In genomic region chr2:69830045-69830905, GRCh38 we compare ENCODE assay signal across 8 cellular contexts. TPM values are rescaled to one million over a fixed set of nuclear protein-coding genes. Genes with fewer than 3 reads are reported as not detected.
DNase-seq lines count a peak whose midpoint lies in the region; ATAC-seq and TF ChIP-seq lines count a peak whose summit lies in the region.

No MANE protein-coding gene starts in this region.

- H3K27me3 Mint-ChIP-seq in activated T-helper 2 cell treated with anti-CD3 and anti-CD28 coated beads, Interferon-gamma antibody, Interleukin-2, Interleukin-4, amounts not matched to agents 10 μg/mL and 5 μg/mL and 100 μg/mL, durations not matched to agents 14 hours and 24 hours and 36 hours (ENCODE audit: low read depth), result no peaks in the 10 kb centered on the region

- TF ChIP-seq EP300 in upper lobe of left lung (IDR thresholded peaks at IDR 0.05), result no peak

- H3K4me1 ChIP-seq in OCI-LY1 (ENCODE audit: insufficient read depth, low read length, severe bottlenecking), result peaks cover 44% of the 10 kb centered on the region
- peaks cover 21% of the 10 kb centered on the region for H3K4me1 ChIP-seq in osteoblast (ENCODE audit: insufficient read depth, low read length)
- H3K4me1 ChIP-seq in upper lobe of left lung, result peaks cover 18 to 30% (median 24%) of the 10 kb centered on the region in 4 donors

- H3K27ac ChIP-seq in 22Rv1 (peak overlapping the region; percentile 80), OCI-LY1 (ENCODE audit: low read depth, low read length, poor library complexity, severe bottlenecking) (no peak overlapping the region), osteoblast (ENCODE audit: low read depth, low read length) (peak overlapping the region; percentile 98), upper lobe of left lung (peak overlapping the region; percentile 88 to 94 (median 94))

- H3K79me2 ChIP-seq in OCI-LY1 (ENCODE audit: insufficient read depth, low read length) (peaks cover 29% of the 10 kb centered on the region), osteoblast (ENCODE audit: insufficient read depth, low read length) (peaks cover 47% of the 10 kb centered on the region)

- H3K9me2 ChIP-seq in OCI-LY1 (ENCODE audit: low read depth, low read length), result no peaks in the 10 kb centered on the region

- peaks cover 49% of the 10 kb centered on the region for H3K4me1 Mint-ChIP-seq in activated T-helper 2 cell treated with anti-CD3 and anti-CD28 coated beads, Interferon-gamma antibody, Interleukin-2, Interleukin-4, amounts not matched to agents 10 μg/mL and 5 μg/mL and 100 μg/mL, durations not matched to agents 14 hours and 24 hours and 36 hours (ENCODE audit: low read depth)

- H3K4me2 ChIP-seq in OCI-LY1 (ENCODE audit: low read length) (peak overlapping the region; percentile 84), osteoblast (ENCODE audit: insufficient read depth, low read length) (peak overlapping the region; percentile 99)

- peak overlapping the region; percentile 74 for H3K9ac ChIP-seq in OCI-LY1 (ENCODE audit: low read length)

- ATAC-seq in GM18858 (IDR thresholded peaks at IDR 0.05; ENCODE audit: unreplicated experiment) (peak; percentile 8), HG03066 (IDR thresholded peaks at IDR 0.05; ENCODE audit: low read depth, unreplicated experiment) (peak; percentile 25), upper lobe of left lung (ENCODE audit: low FRiP score in 2 of 2) (peak; percentile 53 to 56)

- H3K27ac Mint-ChIP-seq in activated T-helper 2 cell treated with anti-CD3 and anti-CD28 coated beads, Interferon-gamma antibody, Interleukin-2, Interleukin-4, amounts not matched to agents 10 μg/mL and 5 μg/mL and 100 μg/mL, durations not matched to agents 14 hours and 24 hours and 36 hours, result peak overlapping the region; percentile 48

- H2AFZ ChIP-seq in OCI-LY1 (ENCODE audit: low read length) (no peak overlapping the region), osteoblast (ENCODE audit: low read length) (peak overlapping the region; percentile 78)

- TF ChIP-seq CTCF in 22Rv1 (IDR thresholded peaks at IDR 0.05), result no peak
- no peak for TF ChIP-seq CTCF in OCI-LY1 (IDR thresholded peaks at IDR 0.05; ENCODE audit: low read length)
- TF ChIP-seq CTCF in osteoblast (IDR thresholded peaks at IDR 0.05; ENCODE audit: extremely low read depth, low read depth, low read length), result no peak
- no peak for TF ChIP-seq CTCF in upper lobe of left lung (IDR thresholded peaks at IDR 0.05)

- no peaks in the 10 kb centered on the region for H4K20me1 ChIP-seq in OCI-LY1 (ENCODE audit: insufficient read depth, low read length)
- H4K20me1 ChIP-seq in osteoblast (ENCODE audit: insufficient read depth, low read length), result no peaks in the 10 kb centered on the region

- H3K9me3 Mint-ChIP-seq in activated T-helper 2 cell treated with anti-CD3 and anti-CD28 coated beads, Interferon-gamma antibody, Interleukin-2, Interleukin-4, amounts not matched to agents 10 μg/mL and 5 μg/mL and 100 μg/mL, durations not matched to agents 14 hours and 24 hours and 36 hours, result no peaks in the 10 kb centered on the region

- H3K9me3 ChIP-seq in OCI-LY1 (ENCODE audit: low read length) (no peaks in the 10 kb centered on the region), osteoblast (ENCODE audit: low read depth, low read length) (no peaks in the 10 kb centered on the region), upper lobe of left lung (no peaks in the 10 kb centered on the region)

- 1 to 10% methylated on average over 4 to 21 of the region's 45 CpGs for WGBS in upper lobe of left lung, 2 donors

- H3K4me3 ChIP-seq in OCI-LY1 (ENCODE audit: low read depth, low read length, poor library complexity, severe bottlenecking) (peak overlapping the region; percentile 83), osteoblast (ENCODE audit: insufficient read depth, low read length) (peak overlapping the region; percentile 93), upper lobe of left lung (peak overlapping the region; percentile 79 to 99 (median 98))

- no peak for TF ChIP-seq POLR2A in upper lobe of left lung (IDR thresholded peaks at IDR 0.05)

- H3K36me3 Mint-ChIP-seq in activated T-helper 2 cell treated with anti-CD3 and anti-CD28 coated beads, Interferon-gamma antibody, Interleukin-2, Interleukin-4, amounts not matched to agents 10 μg/mL and 5 μg/mL and 100 μg/mL, durations not matched to agents 14 hours and 24 hours and 36 hours (ENCODE audit: low read depth), result peaks cover 44% of the 10 kb centered on the region

- no peaks in the 10 kb centered on the region for H3F3A ChIP-seq in OCI-LY1 (ENCODE audit: insufficient read depth, low read length)

- peak overlapping the region; percentile 84 for H3K4me3 Mint-ChIP-seq in activated T-helper 2 cell treated with anti-CD3 and anti-CD28 coated beads, Interferon-gamma antibody, Interleukin-2, Interleukin-4, amounts not matched to agents 10 μg/mL and 5 μg/mL and 100 μg/mL, durations not matched to agents 14 hours and 24 hours and 36 hours (ENCODE audit: low read depth)

- H3K27me3 ChIP-seq in OCI-LY1 (ENCODE audit: insufficient read depth, low read length), result no peaks in the 10 kb centered on the region
- no peaks in the 10 kb centered on the region for H3K27me3 ChIP-seq in osteoblast (ENCODE audit: insufficient read depth, low read length)
- H3K27me3 ChIP-seq in upper lobe of left lung, result no peaks in the 10 kb centered on the region

- H3K36me3 ChIP-seq in OCI-LY1 (ENCODE audit: insufficient read depth, low read length), result peaks cover 17% of the 10 kb centered on the region; the same call in 1 of the 2 replicates
- no peaks in the 10 kb centered on the region for H3K36me3 ChIP-seq in osteoblast (ENCODE audit: insufficient read depth, low read length)
- no peaks in the 10 kb centered on the region for H3K36me3 ChIP-seq in upper lobe of left lung

- peak; percentile 47 for DNase-seq in activated T-helper 2 cell treated with anti-CD3 and anti-CD28 coated beads, Interferon-gamma antibody, Interleukin-2, Interleukin-4, amounts not matched to agents 10 μg/mL and 5 μg/mL and 100 μg/mL, durations not matched to agents 14 hours and 24 hours and 36 hours (ENCODE audit: low spot score)
- peak; percentile 3 for DNase-seq in foreskin melanocyte
- DNase-seq in osteoblast (ENCODE audit: insufficient read length, low spot score, missing footprints), result peak; percentile 63
- peak; percentile 63 to 90 for DNase-seq in upper lobe of left lung

- intact Hi-C loops in activated T-helper 2 cell treated with anti-CD3 and anti-CD28 coated beads, Interferon-gamma antibody, Interleukin-2, Interleukin-4, amounts not matched to agents 10 μg/mL and 5 μg/mL and 100 μg/mL, durations not matched to agents 14 hours and 24 hours and 36 hours (cut with micrococcal nuclease), result loop anchor here (5.0 kb wide), 1 partner anchor 57 kb away; no protein-coding TSS in a partner anchor

RNA-seq across cellular contexts. Expression of gene GMCL1, which starts 0.8 kb away (rescaled TPM):
- total RNA-seq in activated T-helper 2 cell treated with anti-CD3 and anti-CD28 coated beads, Interferon-gamma antibody, Interleukin-2, Interleukin-4, amounts not matched to agents 10 μg/mL and 5 μg/mL and 100 μg/mL, durations not matched to agents 14 hours and 24 hours and 36 hours, result 29.2 and 29.3 TPM in 2 replicates
- total RNA-seq in osteoblast, result 8.7 and 11.2 TPM in 2 replicates
- total RNA-seq in upper lobe of left lung, result 10 to 100 TPM; 11.9 to 23.1 (median 17.5) TPM

Comparison
In these comparisons a context has a peak if more than half of its experiments do, and no peak if none do; other contexts are left out.
1. DNase-seq: peak in every context shown above with its lines; median percentile 76 in upper lobe of left lung; 63 in osteoblast; 47 in activated T-helper 2 cell treated with anti-CD3 and anti-CD28 coated beads, Interferon-gamma antibody, Interleukin-2, Interleukin-4, amounts not matched to agents 10 μg/mL and 5 μg/mL and 100 μg/mL, durations not matched to agents 14 hours and 24 hours and 36 hours; 3 in foreskin melanocyte.